8 cellular contexts compared by ENCODE assay signal in the genomic region with DNA sequence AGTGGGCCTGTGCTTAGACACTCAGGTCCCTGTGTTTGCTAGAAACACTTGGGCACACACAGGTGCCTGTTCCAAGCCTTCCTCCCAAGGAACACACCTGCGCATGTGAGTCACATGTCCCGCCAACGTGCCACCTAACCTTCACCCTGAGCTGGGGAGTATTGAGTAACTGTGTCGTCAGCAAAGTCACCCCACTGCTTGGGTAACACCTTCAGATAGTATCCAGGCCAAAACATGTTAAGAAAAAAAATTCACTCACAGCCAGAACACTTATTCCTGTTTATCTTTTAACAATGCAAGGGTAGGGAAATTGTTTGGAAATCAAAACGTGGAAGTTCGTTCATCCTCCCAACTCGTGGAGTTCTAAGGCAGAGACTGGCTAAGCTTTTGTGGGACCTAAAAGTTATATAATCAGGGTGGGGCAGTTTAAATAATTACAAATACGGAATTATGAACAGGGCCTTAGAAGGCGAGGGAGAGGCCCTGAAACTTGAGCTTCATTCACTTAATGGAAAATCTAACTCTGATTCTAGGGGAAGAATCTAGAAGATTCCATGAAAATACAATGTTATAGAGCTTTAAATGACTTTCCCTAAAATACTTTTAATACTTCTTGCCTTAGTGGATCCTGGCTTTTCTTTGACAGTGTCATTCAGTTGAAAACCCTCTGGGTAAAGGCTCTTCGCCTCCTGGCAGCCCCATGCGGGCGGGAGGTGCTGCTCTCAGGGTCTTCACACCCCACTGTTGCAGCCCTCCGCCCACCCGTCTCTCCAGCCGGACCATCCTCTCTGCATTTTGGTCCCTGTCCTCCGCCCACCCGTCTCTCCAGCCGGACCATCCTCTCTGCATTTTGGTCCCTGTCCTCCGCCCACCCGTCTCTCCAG. TPM values are rescaled to one million over a fixed set of nuclear protein-coding genes. Genes with fewer than 3 reads are reported as not detected.
DNase-seq lines count a peak whose midpoint lies in the region; ATAC-seq and TF ChIP-seq lines count a peak whose summit lies in the region.

No MANE protein-coding gene starts in this region.

- H3K27me3 Mint-ChIP-seq in HFFc6 (ENCODE audit: insufficient read depth): peaks cover 18% of the 10 kb centered on the region
- peaks cover 47% of the 10 kb centered on the region for H3K27me3 Mint-ChIP-seq in progenitor cell of endocrine pancreas

- H3K27ac ChIP-seq in SJCRH30: no peak overlapping the region

- H3K9me3 Mint-ChIP-seq in HFFc6 (no peaks in the 10 kb centered on the region; the same call in 1 of the 2 replicates), progenitor cell of endocrine pancreas (ENCODE audit: low read depth) (no peaks in the 10 kb centered on the region)

- H3K36me3 ChIP-seq in SJCRH30: no peaks in the 10 kb centered on the region

- H3K36me3 Mint-ChIP-seq in HFFc6 (ENCODE audit: low read depth): peaks cover 4% of the 10 kb centered on the region; the same call in 1 of the 2 replicates
- no peaks in the 10 kb centered on the region for H3K36me3 Mint-ChIP-seq in progenitor cell of endocrine pancreas (ENCODE audit: insufficient read depth)

- no peaks in the 10 kb centered on the region for H3K27me3 ChIP-seq in SJCRH30

- no peak for DNase-seq in HFFc6
- peak; percentile 28 for DNase-seq in activated T-cell treated with anti-CD3 and anti-CD28 coated beads for 1 hour (ENCODE audit: low read depth)
- DNase-seq in fibroblast of the aortic adventitia (ENCODE audit: low read depth): peak; percentile 37
- DNase-seq in progenitor cell of endocrine pancreas (ENCODE audit: low spot score, unreplicated experiment): no peak
- no peak for DNase-seq in G401 (ENCODE audit: low spot score)
- no peak for DNase-seq in SJCRH30

- H3K27ac Mint-ChIP-seq in HFFc6: peak overlapping the region; percentile 70
- peak overlapping the region; percentile 22 for H3K27ac Mint-ChIP-seq in progenitor cell of endocrine pancreas

- ATAC-seq in HG03175 (IDR thresholded peaks at IDR 0.05; ENCODE audit: unreplicated experiment) (no peak), GM18511 (IDR thresholded peaks at IDR 0.05; ENCODE audit: unreplicated experiment) (no peak)

- in situ Hi-C loops in G401 (cut with HindIII; ENCODE audit: low sequenced_read_pairs): no loop called here

- H3K4me1 Mint-ChIP-seq in HFFc6 (ENCODE audit: low read depth) (peaks cover 22% of the 10 kb centered on the region), progenitor cell of endocrine pancreas (ENCODE audit: low read depth) (peaks cover 2% of the 10 kb centered on the region)

- H3K4me3 Mint-ChIP-seq in HFFc6 (no peak overlapping the region), progenitor cell of endocrine pancreas (ENCODE audit: low read depth) (peak overlapping the region; percentile 53)

- no peaks in the 10 kb centered on the region for H3K9me3 ChIP-seq in SJCRH30 (replicated peaks)

- H3K4me3 ChIP-seq in fibroblast of the aortic adventitia (ENCODE audit: low read depth, low read length): no peak overlapping the region
- H3K4me3 ChIP-seq in SJCRH30: no peak overlapping the region

- H3K4me1 ChIP-seq in SJCRH30: peaks cover 28% of the 10 kb centered on the region

- no peak for TF ChIP-seq CTCF in HFFc6 (IDR thresholded peaks at IDR 0.05)
- TF ChIP-seq CTCF in fibroblast of the aortic adventitia (IDR thresholded peaks at IDR 0.05; ENCODE audit: insufficient read depth, low read length): no peak
- TF ChIP-seq CTCF in progenitor cell of endocrine pancreas (IDR thresholded peaks at IDR 0.05; ENCODE audit: unreplicated experiment): no peak

RNA-seq across cellular contexts. Expression of a gene that starts 30.3 kb away (rescaled TPM):
- 10 to 100 TPM; 38.9 to 50.1 (median 44.9) TPM for total RNA-seq in HFFc6 (2021; fragmentation: NEBNext Ultra II Directional; extraction: Animal tissue kit (Norgen Biotek cat#: 25700))
- total RNA-seq in fibroblast of the aortic adventitia (ENCODE audit: low replicate concordance) (12.4 and 26.0 TPM in 2 replicates), progenitor cell of endocrine pancreas (83.6 and 85.4 TPM in 2 replicates)
- 36.2 and 46.7 TPM in 2 replicates for total RNA-seq in G401 (2014; rRNA removed; shearing (Covaris generic))
- total RNA-seq in SJCRH30 (2014; rRNA removed; shearing (Covaris generic)): 54.1 and 62.5 TPM in 2 replicates

RNA-seq across cellular contexts. Expression of a gene that starts 31.5 kb away (rescaled TPM):
- 100 to 1,000 TPM; 191 to 289 (median 200) TPM for total RNA-seq in HFFc6 (2021; fragmentation: NEBNext Ultra II Directional; extraction: Animal tissue kit (Norgen Biotek cat#: 25700))
- total RNA-seq in fibroblast of the aortic adventitia (ENCODE audit: low replicate concordance) (3.1 and 16.6 TPM in 2 replicates), progenitor cell of endocrine pancreas (8.9 and 10.1 TPM in 2 replicates)
- 8.0 and 13.5 TPM in 2 replicates for total RNA-seq in G401 (2014; rRNA removed; shearing (Covaris generic))
- 50.2 and 51.8 TPM in 2 replicates for total RNA-seq in SJCRH30 (2014; rRNA removed; shearing (Covaris generic))

Comparison
In these comparisons a context has a peak if more than half of its experiments do, and no peak if none do; other contexts are left out.
1. DNase-seq: peak in activated T-cell treated with anti-CD3 and anti-CD28 coated beads for 1 hour (single experiment) and fibroblast of the aortic adventitia (single experiment); none in HFFc6 (single experiment), progenitor cell of endocrine pancreas (single experiment), G401 (single experiment) and SJCRH30 (0 of 2).